ENCODE assay signal across 1 cellular context in the genomic region with DNA sequence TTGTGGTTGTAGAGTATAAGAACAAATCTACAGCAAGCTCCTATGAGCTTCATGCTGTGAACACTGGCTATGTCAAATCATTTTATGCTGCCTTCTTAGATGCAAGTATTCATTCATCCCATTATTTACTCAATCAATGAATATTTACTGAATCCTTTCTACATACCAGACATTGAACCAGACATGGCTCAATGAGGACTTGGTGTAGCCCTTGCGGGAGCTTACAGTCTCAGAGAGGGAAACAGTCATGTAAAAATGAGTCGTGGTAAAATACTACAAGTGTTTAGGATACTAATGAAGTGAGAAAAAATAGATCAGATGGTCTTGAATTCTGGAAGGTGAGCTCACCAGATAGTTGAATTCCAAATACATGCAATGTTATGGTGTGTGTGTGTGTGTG.
TF ChIP-seq lines count a peak whose summit lies in the region.

No MANE protein-coding gene starts in this region.

TF ChIP-seq in HepG2, 621 proteins besides CTCF, POLR2A, EP300 and RAD21 (continues in another document):
- TF ChIP-seq ISX (CRISPR knock-in tag; conservative IDR thresholded peaks at IDR 0.05) (no peak), RARA (CRISPR knock-in tag; IDR thresholded peaks at IDR 0.05) (0 out of 2 replicates have a peak, but pooled peaks have one; percentile 12), EED (CRISPR knock-in tag; IDR thresholded peaks at IDR 0.05) (no peak), RCOR2 (CRISPR knock-in tag; IDR thresholded peaks at IDR 0.05) (0 out of 2 replicates have a peak, but pooled peaks have one; percentile 2), KAT2B (IDR thresholded peaks at IDR 0.05; ENCODE audit: borderline replicate concordance, low read depth, low read length) (peak; percentile 50; the same call in 1 of the 2 replicates), TEAD3 (CRISPR knock-in tag; optimal IDR thresholded peaks at IDR 0.05; ENCODE audit: borderline replicate concordance) (peak; percentile 28), CC2D1A (CRISPR knock-in tag; IDR thresholded peaks at IDR 0.05) (no peak), NCOR1 (IDR thresholded peaks at IDR 0.05; ENCODE audit: borderline replicate concordance, low read length) (peak; percentile 20; the same call in 1 of the 2 replicates), PPARG (CRISPR knock-in tag; conservative IDR thresholded peaks at IDR 0.05) (no peak), TBX3 (IDR thresholded peaks at IDR 0.05; ENCODE audit: borderline replicate concordance) (peak; percentile 28; the same call in 1 of the 2 replicates), HNF4A (CRISPR knock-in tag; IDR thresholded peaks at IDR 0.05) (peak; percentile 32; the same call in 1 of the 2 replicates), ZNF678 (CRISPR knock-in tag; IDR thresholded peaks at IDR 0.05) (no peak), BRD4 (CRISPR knock-in tag; IDR thresholded peaks at IDR 0.05) (no peak), GATAD2A (CRISPR knock-in tag; IDR thresholded peaks at IDR 0.05) (peak; percentile 10; the same call in 1 of the 2 replicates), ZFP36L1 (CRISPR knock-in tag; IDR thresholded peaks at IDR 0.05) (no peak), MED8 (CRISPR knock-in tag; IDR thresholded peaks at IDR 0.05; ENCODE audit: insufficient replicate concordance) (no peak), ARID3A (IDR thresholded peaks at IDR 0.05; ENCODE audit: low read depth, low read length) (peak; percentile 96), ARHGAP35 (CRISPR knock-in tag; IDR thresholded peaks at IDR 0.05; ENCODE audit: borderline replicate concordance) (no peak), ZNF777 (CRISPR knock-in tag; IDR thresholded peaks at IDR 0.05) (no peak), SKI (IDR thresholded peaks at IDR 0.05; ENCODE audit: partially characterized antibody) (peak; percentile 67), ZNF10 (CRISPR knock-in tag; IDR thresholded peaks at IDR 0.05; ENCODE audit: borderline replicate concordance, low read depth) (no peak), KDM3A (CRISPR knock-in tag; IDR thresholded peaks at IDR 0.05; ENCODE audit: low read depth) (no peak)
- TF ChIP-seq, protein P1, sequence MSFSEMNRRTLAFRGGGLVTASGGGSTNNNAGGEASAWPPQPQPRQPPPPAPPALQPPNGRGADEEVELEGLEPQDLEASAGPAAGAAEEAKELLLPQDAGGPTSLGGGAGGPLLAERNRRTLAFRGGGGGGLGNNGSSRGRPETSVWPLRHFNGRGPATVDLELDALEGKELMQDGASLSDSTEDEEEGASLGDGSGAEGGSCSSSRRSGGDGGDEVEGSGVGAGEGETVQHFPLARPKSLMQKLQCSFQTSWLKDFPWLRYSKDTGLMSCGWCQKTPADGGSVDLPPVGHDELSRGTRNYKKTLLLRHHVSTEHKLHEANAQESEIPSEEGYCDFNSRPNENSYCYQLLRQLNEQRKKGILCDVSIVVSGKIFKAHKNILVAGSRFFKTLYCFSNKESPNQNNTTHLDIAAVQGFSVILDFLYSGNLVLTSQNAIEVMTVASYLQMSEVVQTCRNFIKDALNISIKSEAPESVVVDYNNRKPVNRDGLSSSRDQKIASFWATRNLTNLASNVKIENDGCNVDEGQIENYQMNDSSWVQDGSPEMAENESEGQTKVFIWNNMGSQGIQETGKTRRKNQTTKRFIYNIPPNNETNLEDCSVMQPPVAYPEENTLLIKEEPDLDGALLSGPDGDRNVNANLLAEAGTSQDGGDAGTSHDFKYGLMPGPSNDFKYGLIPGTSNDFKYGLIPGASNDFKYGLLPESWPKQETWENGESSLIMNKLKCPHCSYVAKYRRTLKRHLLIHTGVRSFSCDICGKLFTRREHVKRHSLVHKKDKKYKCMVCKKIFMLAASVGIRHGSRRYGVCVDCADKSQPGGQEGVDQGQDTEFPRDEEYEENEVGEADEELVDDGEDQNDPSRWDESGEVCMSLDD (CRISPR knock-in tag; IDR thresholded peaks at IDR 0.05; ENCODE audit: borderline replicate concordance) = no peak
- TF ChIP-seq, protein P2, sequence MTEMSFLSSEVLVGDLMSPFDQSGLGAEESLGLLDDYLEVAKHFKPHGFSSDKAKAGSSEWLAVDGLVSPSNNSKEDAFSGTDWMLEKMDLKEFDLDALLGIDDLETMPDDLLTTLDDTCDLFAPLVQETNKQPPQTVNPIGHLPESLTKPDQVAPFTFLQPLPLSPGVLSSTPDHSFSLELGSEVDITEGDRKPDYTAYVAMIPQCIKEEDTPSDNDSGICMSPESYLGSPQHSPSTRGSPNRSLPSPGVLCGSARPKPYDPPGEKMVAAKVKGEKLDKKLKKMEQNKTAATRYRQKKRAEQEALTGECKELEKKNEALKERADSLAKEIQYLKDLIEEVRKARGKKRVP (CRISPR knock-in tag; IDR thresholded peaks at IDR 0.05) = no peak
- TF ChIP-seq, protein P3, sequence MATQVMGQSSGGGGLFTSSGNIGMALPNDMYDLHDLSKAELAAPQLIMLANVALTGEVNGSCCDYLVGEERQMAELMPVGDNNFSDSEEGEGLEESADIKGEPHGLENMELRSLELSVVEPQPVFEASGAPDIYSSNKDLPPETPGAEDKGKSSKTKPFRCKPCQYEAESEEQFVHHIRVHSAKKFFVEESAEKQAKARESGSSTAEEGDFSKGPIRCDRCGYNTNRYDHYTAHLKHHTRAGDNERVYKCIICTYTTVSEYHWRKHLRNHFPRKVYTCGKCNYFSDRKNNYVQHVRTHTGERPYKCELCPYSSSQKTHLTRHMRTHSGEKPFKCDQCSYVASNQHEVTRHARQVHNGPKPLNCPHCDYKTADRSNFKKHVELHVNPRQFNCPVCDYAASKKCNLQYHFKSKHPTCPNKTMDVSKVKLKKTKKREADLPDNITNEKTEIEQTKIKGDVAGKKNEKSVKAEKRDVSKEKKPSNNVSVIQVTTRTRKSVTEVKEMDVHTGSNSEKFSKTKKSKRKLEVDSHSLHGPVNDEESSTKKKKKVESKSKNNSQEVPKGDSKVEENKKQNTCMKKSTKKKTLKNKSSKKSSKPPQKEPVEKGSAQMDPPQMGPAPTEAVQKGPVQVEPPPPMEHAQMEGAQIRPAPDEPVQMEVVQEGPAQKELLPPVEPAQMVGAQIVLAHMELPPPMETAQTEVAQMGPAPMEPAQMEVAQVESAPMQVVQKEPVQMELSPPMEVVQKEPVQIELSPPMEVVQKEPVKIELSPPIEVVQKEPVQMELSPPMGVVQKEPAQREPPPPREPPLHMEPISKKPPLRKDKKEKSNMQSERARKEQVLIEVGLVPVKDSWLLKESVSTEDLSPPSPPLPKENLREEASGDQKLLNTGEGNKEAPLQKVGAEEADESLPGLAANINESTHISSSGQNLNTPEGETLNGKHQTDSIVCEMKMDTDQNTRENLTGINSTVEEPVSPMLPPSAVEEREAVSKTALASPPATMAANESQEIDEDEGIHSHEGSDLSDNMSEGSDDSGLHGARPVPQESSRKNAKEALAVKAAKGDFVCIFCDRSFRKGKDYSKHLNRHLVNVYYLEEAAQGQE (IDR thresholded peaks at IDR 0.05; ENCODE audit: borderline replicate concordance in 1 of 2, low read depth in 1 of 2, low read length in 2 of 2) = no peak
- TF ChIP-seq, protein P4, sequence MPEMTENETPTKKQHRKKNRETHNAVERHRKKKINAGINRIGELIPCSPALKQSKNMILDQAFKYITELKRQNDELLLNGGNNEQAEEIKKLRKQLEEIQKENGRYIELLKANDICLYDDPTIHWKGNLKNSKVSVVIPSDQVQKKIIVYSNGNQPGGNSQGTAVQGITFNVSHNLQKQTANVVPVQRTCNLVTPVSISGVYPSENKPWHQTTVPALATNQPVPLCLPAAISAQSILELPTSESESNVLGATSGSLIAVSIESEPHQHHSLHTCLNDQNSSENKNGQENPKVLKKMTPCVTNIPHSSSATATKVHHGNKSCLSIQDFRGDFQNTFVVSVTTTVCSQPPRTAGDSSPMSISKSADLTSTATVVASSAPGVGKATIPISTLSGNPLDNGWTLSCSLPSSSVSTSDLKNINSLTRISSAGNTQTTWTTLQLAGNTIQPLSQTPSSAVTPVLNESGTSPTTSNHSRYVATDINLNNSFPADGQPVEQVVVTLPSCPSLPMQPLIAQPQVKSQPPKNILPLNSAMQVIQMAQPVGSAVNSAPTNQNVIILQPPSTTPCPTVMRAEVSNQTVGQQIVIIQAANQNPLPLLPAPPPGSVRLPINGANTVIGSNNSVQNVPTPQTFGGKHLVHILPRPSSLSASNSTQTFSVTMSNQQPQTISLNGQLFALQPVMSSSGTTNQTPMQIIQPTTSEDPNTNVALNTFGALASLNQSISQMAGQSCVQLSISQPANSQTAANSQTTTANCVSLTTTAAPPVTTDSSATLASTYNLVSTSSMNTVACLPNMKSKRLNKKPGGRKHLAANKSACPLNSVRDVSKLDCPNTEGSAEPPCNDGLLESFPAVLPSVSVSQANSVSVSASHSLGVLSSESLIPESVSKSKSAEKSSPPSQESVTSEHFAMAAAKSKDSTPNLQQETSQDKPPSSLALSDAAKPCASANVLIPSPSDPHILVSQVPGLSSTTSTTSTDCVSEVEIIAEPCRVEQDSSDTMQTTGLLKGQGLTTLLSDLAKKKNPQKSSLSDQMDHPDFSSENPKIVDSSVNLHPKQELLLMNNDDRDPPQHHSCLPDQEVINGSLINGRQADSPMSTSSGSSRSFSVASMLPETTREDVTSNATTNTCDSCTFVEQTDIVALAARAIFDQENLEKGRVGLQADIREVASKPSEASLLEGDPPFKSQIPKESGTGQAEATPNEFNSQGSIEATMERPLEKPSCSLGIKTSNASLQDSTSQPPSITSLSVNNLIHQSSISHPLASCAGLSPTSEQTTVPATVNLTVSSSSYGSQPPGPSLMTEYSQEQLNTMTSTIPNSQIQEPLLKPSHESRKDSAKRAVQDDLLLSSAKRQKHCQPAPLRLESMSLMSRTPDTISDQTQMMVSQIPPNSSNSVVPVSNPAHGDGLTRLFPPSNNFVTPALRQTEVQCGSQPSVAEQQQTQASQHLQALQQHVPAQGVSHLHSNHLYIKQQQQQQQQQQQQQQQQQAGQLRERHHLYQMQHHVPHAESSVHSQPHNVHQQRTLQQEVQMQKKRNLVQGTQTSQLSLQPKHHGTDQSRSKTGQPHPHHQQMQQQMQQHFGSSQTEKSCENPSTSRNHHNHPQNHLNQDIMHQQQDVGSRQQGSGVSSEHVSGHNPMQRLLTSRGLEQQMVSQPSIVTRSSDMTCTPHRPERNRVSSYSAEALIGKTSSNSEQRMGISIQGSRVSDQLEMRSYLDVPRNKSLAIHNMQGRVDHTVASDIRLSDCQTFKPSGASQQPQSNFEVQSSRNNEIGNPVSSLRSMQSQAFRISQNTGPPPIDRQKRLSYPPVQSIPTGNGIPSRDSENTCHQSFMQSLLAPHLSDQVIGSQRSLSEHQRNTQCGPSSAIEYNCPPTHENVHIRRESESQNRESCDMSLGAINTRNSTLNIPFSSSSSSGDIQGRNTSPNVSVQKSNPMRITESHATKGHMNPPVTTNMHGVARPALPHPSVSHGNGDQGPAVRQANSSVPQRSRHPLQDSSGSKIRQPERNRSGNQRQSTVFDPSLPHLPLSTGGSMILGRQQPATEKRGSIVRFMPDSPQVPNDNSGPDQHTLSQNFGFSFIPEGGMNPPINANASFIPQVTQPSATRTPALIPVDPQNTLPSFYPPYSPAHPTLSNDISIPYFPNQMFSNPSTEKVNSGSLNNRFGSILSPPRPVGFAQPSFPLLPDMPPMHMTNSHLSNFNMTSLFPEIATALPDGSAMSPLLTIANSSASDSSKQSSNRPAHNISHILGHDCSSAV (CRISPR knock-in tag; IDR thresholded peaks at IDR 0.05; ENCODE audit: borderline replicate concordance) = no peak
- TF ChIP-seq, protein P5, sequence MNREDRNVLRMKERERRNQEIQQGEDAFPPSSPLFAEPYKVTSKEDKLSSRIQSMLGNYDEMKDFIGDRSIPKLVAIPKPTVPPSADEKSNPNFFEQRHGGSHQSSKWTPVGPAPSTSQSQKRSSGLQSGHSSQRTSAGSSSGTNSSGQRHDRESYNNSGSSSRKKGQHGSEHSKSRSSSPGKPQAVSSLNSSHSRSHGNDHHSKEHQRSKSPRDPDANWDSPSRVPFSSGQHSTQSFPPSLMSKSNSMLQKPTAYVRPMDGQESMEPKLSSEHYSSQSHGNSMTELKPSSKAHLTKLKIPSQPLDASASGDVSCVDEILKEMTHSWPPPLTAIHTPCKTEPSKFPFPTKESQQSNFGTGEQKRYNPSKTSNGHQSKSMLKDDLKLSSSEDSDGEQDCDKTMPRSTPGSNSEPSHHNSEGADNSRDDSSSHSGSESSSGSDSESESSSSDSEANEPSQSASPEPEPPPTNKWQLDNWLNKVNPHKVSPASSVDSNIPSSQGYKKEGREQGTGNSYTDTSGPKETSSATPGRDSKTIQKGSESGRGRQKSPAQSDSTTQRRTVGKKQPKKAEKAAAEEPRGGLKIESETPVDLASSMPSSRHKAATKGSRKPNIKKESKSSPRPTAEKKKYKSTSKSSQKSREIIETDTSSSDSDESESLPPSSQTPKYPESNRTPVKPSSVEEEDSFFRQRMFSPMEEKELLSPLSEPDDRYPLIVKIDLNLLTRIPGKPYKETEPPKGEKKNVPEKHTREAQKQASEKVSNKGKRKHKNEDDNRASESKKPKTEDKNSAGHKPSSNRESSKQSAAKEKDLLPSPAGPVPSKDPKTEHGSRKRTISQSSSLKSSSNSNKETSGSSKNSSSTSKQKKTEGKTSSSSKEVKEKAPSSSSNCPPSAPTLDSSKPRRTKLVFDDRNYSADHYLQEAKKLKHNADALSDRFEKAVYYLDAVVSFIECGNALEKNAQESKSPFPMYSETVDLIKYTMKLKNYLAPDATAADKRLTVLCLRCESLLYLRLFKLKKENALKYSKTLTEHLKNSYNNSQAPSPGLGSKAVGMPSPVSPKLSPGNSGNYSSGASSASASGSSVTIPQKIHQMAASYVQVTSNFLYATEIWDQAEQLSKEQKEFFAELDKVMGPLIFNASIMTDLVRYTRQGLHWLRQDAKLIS (CRISPR knock-in tag; IDR thresholded peaks at IDR 0.05) = no peak
